In the genomic region with DNA sequence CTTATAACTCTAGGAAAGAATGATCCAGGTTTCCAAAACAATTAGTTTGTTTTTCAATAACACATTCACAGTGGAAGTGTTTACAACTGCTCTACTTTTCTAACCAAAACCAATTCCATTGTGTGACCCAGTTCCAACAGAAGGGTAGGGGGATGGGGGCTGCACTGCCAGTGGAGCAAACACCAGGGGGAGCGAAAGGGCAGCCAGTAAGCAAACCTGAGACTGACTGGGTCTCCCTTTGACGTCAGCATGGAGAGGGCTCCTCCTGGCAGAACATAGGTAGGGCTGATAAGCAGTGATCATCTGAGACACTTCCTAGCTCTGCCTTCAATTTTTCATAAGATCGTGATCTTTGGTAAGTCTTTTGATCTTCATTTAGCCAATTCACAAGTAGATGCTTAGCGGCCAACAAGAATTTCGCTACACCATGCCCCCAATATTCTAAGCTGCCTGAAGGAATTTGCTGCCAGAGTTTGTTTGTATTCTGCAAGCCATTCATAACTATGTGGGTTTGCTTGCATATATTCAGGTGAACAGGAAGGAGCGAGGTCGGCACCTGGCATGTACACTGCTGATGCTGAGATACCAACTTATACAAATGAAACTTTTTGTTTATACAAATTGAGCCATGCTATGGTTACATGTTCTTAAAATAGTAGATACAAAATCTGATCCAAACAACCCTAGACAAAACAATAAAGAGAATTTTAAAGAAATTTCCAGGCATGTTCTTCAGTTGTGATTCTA, we compare ENCODE assay signal across 9 cellular contexts. TPM values are rescaled to one million over a fixed set of nuclear protein-coding genes. Genes with fewer than 3 reads are reported as not detected.
DNase-seq lines count a peak whose midpoint lies in the region; ATAC-seq and TF ChIP-seq lines count a peak whose summit lies in the region.
"Had no signal": no experiment of that assay in that cellular context is flagged by ENCODE, and none has a peak within 500 bp of the region (broad histone marks: within the 10 kb centered on the region; RNA-seq: fewer than 3 reads in every experiment).

No MANE protein-coding gene starts in this region.

- H3K27me3 Mint-ChIP-seq in brain (no peaks in the 10 kb centered on the region), osteocyte (ENCODE audit: unreplicated experiment) (no peaks in the 10 kb centered on the region)
- H3K27me3 Mint-ChIP-seq: natural killer cell treated with Interleukin-12 subunit alpha and Interleukin-12 subunit beta and Interleukin-15 and Interleukin-18, amount 100 ng/mL, for 72 hours had no signal

- peaks cover 17% of the 10 kb centered on the region for H3K36me3 Mint-ChIP-seq in brain
- H3K36me3 Mint-ChIP-seq in osteocyte (ENCODE audit: unreplicated experiment) = peaks cover 17% of the 10 kb centered on the region
- H3K36me3 Mint-ChIP-seq: natural killer cell treated with Interleukin-12 subunit alpha and Interleukin-12 subunit beta and Interleukin-15 and Interleukin-18, amount 100 ng/mL, for 72 hours had no signal

- no peak for ATAC-seq in GM21360 (IDR thresholded peaks at IDR 0.05; ENCODE audit: unreplicated experiment)
- ATAC-seq: natural killer cell treated with Interleukin-12 subunit alpha and Interleukin-12 subunit beta and Interleukin-15 and Interleukin-18, amount 100 ng/mL, for 72 hours had no signal

- H3K27ac Mint-ChIP-seq in brain = peak overlapping the region in 1 of 5 experiments; percentile 12
- H3K27ac Mint-ChIP-seq in osteocyte (ENCODE audit: unreplicated experiment) = no peak overlapping the region
- H3K27ac Mint-ChIP-seq: natural killer cell treated with Interleukin-12 subunit alpha and Interleukin-12 subunit beta and Interleukin-15 and Interleukin-18, amount 100 ng/mL, for 72 hours had no signal

- TF ChIP-seq CTCF in GM12872 (IDR thresholded peaks at IDR 0.05; ENCODE audit: insufficient read depth, low read depth, low read length) (peak; percentile 26; the same call in 1 of the 3 replicates), brain (conservative IDR thresholded peaks at IDR 0.05) (peak; percentile 45 to 69), osteocyte (IDR thresholded peaks at IDR 0.05) (peak; percentile 45)

- peak; percentile 57 for DNase-seq in NCI-H1694 (lab: John Stamatoyannopoulos, UW)
- DNase-seq in osteocyte (ENCODE audit: extremely low spot score, unreplicated experiment) = no peak
- no peak for DNase-seq in C1 segment of cervical spinal cord (lab: John Stamatoyannopoulos, UW)
- DNase-seq in UCSD-AML1 (lab: John Stamatoyannopoulos, UW; ENCODE audit: unreplicated experiment) = no peak
- DNase-seq: NCI-H446 treated with DMSO at 0.1 percent for 48 hours had no signal

- H3K9me3 Mint-ChIP-seq in brain (no peaks in the 10 kb centered on the region), osteocyte (ENCODE audit: unreplicated experiment) (no peaks in the 10 kb centered on the region)
- H3K9me3 Mint-ChIP-seq: natural killer cell treated with Interleukin-12 subunit alpha and Interleukin-12 subunit beta and Interleukin-15 and Interleukin-18, amount 100 ng/mL, for 72 hours had no signal

- H3K4me1 Mint-ChIP-seq in brain (peaks cover 50% of the 10 kb centered on the region), osteocyte (ENCODE audit: unreplicated experiment) (peaks cover 30% of the 10 kb centered on the region)

- H3K4me3 Mint-ChIP-seq in brain (peak overlapping the region in 1 of 5 experiments; percentile 2), osteocyte (ENCODE audit: unreplicated experiment) (no peak overlapping the region)
- H3K4me3 Mint-ChIP-seq: natural killer cell treated with Interleukin-12 subunit alpha and Interleukin-12 subunit beta and Interleukin-15 and Interleukin-18, amount 100 ng/mL, for 72 hours had no signal

RNA-seq across cellular contexts. Expression of a gene that starts 45.9 kb away (rescaled TPM):
- 4.3 TPM for polyA plus RNA-seq in brain (ENCODE audit: insufficient read depth, low read depth, low replicate concordance)
- 132 and 139 TPM in 2 replicates for total RNA-seq in osteocyte
- total RNA-seq: natural killer cell treated with Interleukin-12 subunit alpha and Interleukin-12 subunit beta and Interleukin-15 and Interleukin-18, amount 100 ng/mL, for 72 hours had no signal
